18 cellular contexts compared by ENCODE assay signal in the genomic region with DNA sequence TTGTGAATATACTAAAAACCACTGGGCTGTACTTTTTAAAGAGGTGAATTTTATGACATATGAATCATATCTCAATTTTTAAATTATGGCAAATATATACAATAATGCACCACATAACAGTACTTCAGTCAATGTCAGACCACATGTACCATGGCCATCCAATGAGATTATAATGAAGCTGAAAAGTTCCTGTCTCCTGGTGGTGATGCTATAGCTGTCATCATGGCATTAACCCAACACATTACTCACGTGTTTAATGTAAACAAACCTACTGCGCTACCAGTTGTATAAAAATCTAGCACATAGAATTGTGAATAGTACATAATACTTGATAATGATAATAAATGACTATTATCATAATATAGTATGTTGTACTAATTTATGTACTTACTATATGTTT.
DNase-seq lines count a peak whose midpoint lies in the region; FAIRE-seq and TF ChIP-seq lines count a peak whose summit lies in the region.
"Had no signal": no experiment of that assay in that cellular context is flagged by ENCODE, and none has a peak within 500 bp of the region (broad histone marks: within the 10 kb centered on the region; RNA-seq: fewer than 3 reads in every experiment).

No MANE protein-coding gene starts in this region.

- no peak for FAIRE-seq in bronchial epithelial cell (lab: Jason Lieb, UNC)
- FAIRE-seq: GM19239, K562 had no signal

- H3K36me3 ChIP-seq in breast epithelium (no peaks in the 10 kb centered on the region), bronchial epithelial cell (ENCODE audit: control insufficient read depth, insufficient read depth, low read length) (no peaks in the 10 kb centered on the region), SK-N-SH (replicated peaks in 1 of 2; ENCODE audit: control insufficient read depth in 1 of 2, insufficient read depth in 2 of 2, low read length in 1 of 2) (no peaks in the 10 kb centered on the region)
- H3K36me3 ChIP-seq: BLaER1 had no signal

- DNase-seq in MCF 10A (ENCODE audit: unreplicated experiment) (peak; percentile 40), breast epithelium (ENCODE audit: low spot score in 2 of 2) (no peak), NCI-H226 (peak; percentile 25), bronchial epithelial cell (ENCODE audit: low read depth) (peak; percentile 32), SK-N-SH (no peak), anterior cingulate cortex (lab: John Stamatoyannopoulos, UW) (no peak)
- DNase-seq in activated CD4-positive, alpha-beta memory T cell treated with anti-CD3 and anti-CD28 coated beads, Interleukin-2, amount 10 ng/mL, durations not matched to agents 7 days and 5 days, result no peak
- DNase-seq: 8988T; AML-193; Caco-2; CD8-positive, alpha-beta memory T cell; GF-D8; GOT3; H9; HFFc6 had no signal

- CTCF ChIA-PET in MCF 10A (lab: Yijun Ruan, JAX), result interaction anchor here (1.0 kb wide), 1 partner anchor 14 kb away, joined by 3 read pairs; no protein-coding TSS in a partner anchor
- CTCF ChIA-PET in SK-N-SH (lab: Yijun Ruan, JAX), result interaction anchor here (0.9 kb wide), 1 partner anchor 9 kb away, joined by 4 read pairs; no protein-coding TSS in a partner anchor
- CTCF ChIA-PET in activated CD4-positive, alpha-beta memory T cell treated with anti-CD3 and anti-CD28 coated beads, Interleukin-2, amount 10 ng/mL, durations not matched to agents 7 days and 5 days (lab: Charles Lee), result interaction anchor here (0.7 kb wide), 1 partner anchor 31 kb away, joined by 4 read pairs; no protein-coding TSS in a partner anchor

- TF ChIP-seq POLR2A in breast epithelium (IDR thresholded peaks at IDR 0.05), result no peak

- no peak overlapping the region for H3K4me3 ChIP-seq in breast epithelium
- H3K4me3 ChIP-seq in bronchial epithelial cell (ENCODE audit: low read depth, low read length), result no peak overlapping the region
- H3K4me3 ChIP-seq in SK-N-SH (ENCODE audit: low read depth in 2 of 2, low read length in 1 of 2), result no peak overlapping the region
- H3K4me3 ChIP-seq: BLaER1, K562 had no signal

- no peak overlapping the region for H3K4me3 Mint-ChIP-seq in MCF 10A (ENCODE audit: unreplicated experiment)
- H3K4me3 Mint-ChIP-seq in activated CD4-positive, alpha-beta memory T cell treated with anti-CD3 and anti-CD28 coated beads, Interleukin-2, amount 10 ng/mL, durations not matched to agents 7 days and 5 days, result no peak overlapping the region
- H3K4me3 Mint-ChIP-seq: CD8-positive, alpha-beta memory T cell; H9; HFFc6 had no signal

- POLR2A ChIA-PET in MCF 10A (lab: Yijun Ruan, JAX), result no interaction called here
- POLR2A ChIA-PET in SK-N-SH (lab: Yijun Ruan, JAX), result no interaction called here
- POLR2A ChIA-PET in activated CD4-positive, alpha-beta memory T cell treated with anti-CD3 and anti-CD28 coated beads, Interleukin-2, amount 10 ng/mL, durations not matched to agents 7 days and 5 days (lab: Charles Lee), result no interaction called here

- H3K27me3 Mint-ChIP-seq in MCF 10A (ENCODE audit: insufficient read depth, unreplicated experiment), result no peaks in the 10 kb centered on the region
- peaks cover 8% of the 10 kb centered on the region for H3K27me3 Mint-ChIP-seq in activated CD4-positive, alpha-beta memory T cell treated with anti-CD3 and anti-CD28 coated beads, Interleukin-2, amount 10 ng/mL, durations not matched to agents 7 days and 5 days
- H3K27me3 Mint-ChIP-seq: CD8-positive, alpha-beta memory T cell had no signal

- WGBS in SK-N-SH (ENCODE audit: low lambda C conversion rate), result 82% methylated on average over 2 of the region's 2 CpGs

- no peaks in the 10 kb centered on the region for H4K20me1 ChIP-seq in SK-N-SH (ENCODE audit: insufficient read depth)
- H4K20me1 ChIP-seq: BLaER1 had no signal

- BruUV-seq in MCF 10A (replicated peaks; lab: Mats Ljungman, UMichigan), result no TSS peak

- no peak overlapping the region for H3K27ac Mint-ChIP-seq in MCF 10A (ENCODE audit: low read depth, unreplicated experiment)
- H3K27ac Mint-ChIP-seq in activated CD4-positive, alpha-beta memory T cell treated with anti-CD3 and anti-CD28 coated beads, Interleukin-2, amount 10 ng/mL, durations not matched to agents 7 days and 5 days, result no peak overlapping the region
- H3K27ac Mint-ChIP-seq: H9, HFFc6 had no signal

- H3K36me3 Mint-ChIP-seq in MCF 10A (ENCODE audit: insufficient read depth, unreplicated experiment), result no peaks in the 10 kb centered on the region
- no peaks in the 10 kb centered on the region for H3K36me3 Mint-ChIP-seq in activated CD4-positive, alpha-beta memory T cell treated with anti-CD3 and anti-CD28 coated beads, Interleukin-2, amount 10 ng/mL, durations not matched to agents 7 days and 5 days (ENCODE audit: low read depth)
- H3K36me3 Mint-ChIP-seq: CD8-positive, alpha-beta memory T cell had no signal

- no peak overlapping the region for H2AFZ ChIP-seq in SK-N-SH (ENCODE audit: low read depth)

- H3K79me2 ChIP-seq in SK-N-SH (ENCODE audit: insufficient read depth), result no peaks in the 10 kb centered on the region

- H3K9me2 ChIP-seq in SK-N-SH, result no peaks in the 10 kb centered on the region

- H3K4me1 ChIP-seq in breast epithelium (no peaks in the 10 kb centered on the region), SK-N-SH (ENCODE audit: control insufficient read depth in 1 of 2, insufficient read depth in 2 of 2, low read depth in 1 of 2, low read length in 1 of 2) (peaks cover 0 to 6% of the 10 kb centered on the region in 2 experiments; a peak in 2 of 4 replicates)

- no peaks in the 10 kb centered on the region for H3K4me1 Mint-ChIP-seq in MCF 10A (ENCODE audit: insufficient read depth, unreplicated experiment)
- peaks cover 33% of the 10 kb centered on the region for H3K4me1 Mint-ChIP-seq in activated CD4-positive, alpha-beta memory T cell treated with anti-CD3 and anti-CD28 coated beads, Interleukin-2, amount 10 ng/mL, durations not matched to agents 7 days and 5 days

- H3K27ac ChIP-seq in breast epithelium (no peak overlapping the region), SK-N-SH (ENCODE audit: low read depth in 2 of 2, low read length in 1 of 2) (no peak overlapping the region)
- H3K27ac ChIP-seq: BLaER1 had no signal

- no peaks in the 10 kb centered on the region for H3K9me3 Mint-ChIP-seq in MCF 10A (ENCODE audit: unreplicated experiment)
- H3K9me3 Mint-ChIP-seq in activated CD4-positive, alpha-beta memory T cell treated with anti-CD3 and anti-CD28 coated beads, Interleukin-2, amount 10 ng/mL, durations not matched to agents 7 days and 5 days, result no peaks in the 10 kb centered on the region
- H3K9me3 Mint-ChIP-seq: CD8-positive, alpha-beta memory T cell; H9; HFFc6 had no signal

- H3K9ac ChIP-seq in SK-N-SH, result no peak overlapping the region
- H3K9ac ChIP-seq: BLaER1 had no signal

- H3K9me3 ChIP-seq in breast epithelium, result no peaks in the 10 kb centered on the region
- H3K9me3 ChIP-seq in SK-N-SH, result no peaks in the 10 kb centered on the region
- H3K9me3 ChIP-seq: BLaER1, Caco-2 had no signal

- peaks cover 3% of the 10 kb centered on the region for H3F3A ChIP-seq in SK-N-SH (replicated peaks; ENCODE audit: insufficient read depth)

- TF ChIP-seq EP300 in SK-N-SH (IDR thresholded peaks at IDR 0.05; ENCODE audit: borderline replicate concordance in 1 of 2, low read depth in 1 of 2, low read length in 1 of 2), result no peak

- no peak overlapping the region for H3K4me2 ChIP-seq in SK-N-SH
- H3K4me2 ChIP-seq: BLaER1 had no signal

- H3K27me3 ChIP-seq in breast epithelium, result no peaks in the 10 kb centered on the region
- H3K27me3 ChIP-seq in bronchial epithelial cell (ENCODE audit: control insufficient read depth, insufficient read depth, low read length), result no peaks in the 10 kb centered on the region
- no peaks in the 10 kb centered on the region for H3K27me3 ChIP-seq in SK-N-SH (ENCODE audit: insufficient read depth)
- H3K27me3 ChIP-seq: BLaER1 had no signal

- intact Hi-C loops in MCF 10A (cut with micrococcal nuclease) (no loop called here), breast epithelium (cut with DNase I; ENCODE audit: low total_unique reads) (no loop called here)

- no peak for TF ChIP-seq RAD21 in SK-N-SH (IDR thresholded peaks at IDR 0.05; ENCODE audit: low read length)

- TF ChIP-seq CTCF in MCF 10A (IDR thresholded peaks at IDR 0.05; ENCODE audit: unreplicated experiment) (no peak), breast epithelium (IDR thresholded peaks at IDR 0.05) (no peak), bronchial epithelial cell (IDR thresholded peaks at IDR 0.05; ENCODE audit: insufficient read depth, low read length, severe bottlenecking) (no peak), SK-N-SH (IDR thresholded peaks at IDR 0.05) (no peak)

TF ChIP-seq in SK-N-SH, 30 proteins besides CTCF, POLR2A, EP300 and RAD21 (continues in another document):
- TF ChIP-seq SIN3A (IDR thresholded peaks at IDR 0.05; ENCODE audit: borderline replicate concordance, low read depth, low read length), result no peak
- TF ChIP-seq MXI1 (IDR thresholded peaks at IDR 0.05; ENCODE audit: low read depth, low read length), result no peak
- no peak for TF ChIP-seq TCF12 (IDR thresholded peaks at IDR 0.05)
- TF ChIP-seq RFX5 (IDR thresholded peaks at IDR 0.05; ENCODE audit: low read length), result no peak
- TF ChIP-seq GABPA (IDR thresholded peaks at IDR 0.05; ENCODE audit: low read depth), result no peak
- TF ChIP-seq ELF1 (IDR thresholded peaks at IDR 0.05), result no peak
- no peak for TF ChIP-seq TEAD4 (IDR thresholded peaks at IDR 0.05; ENCODE audit: borderline replicate concordance, insufficient read depth)
- no peak for TF ChIP-seq GATA2 (CRISPR knock-in tag; IDR thresholded peaks at IDR 0.05)
- no peak for TF ChIP-seq NFIC (IDR thresholded peaks at IDR 0.05; ENCODE audit: borderline replicate concordance)
- TF ChIP-seq MAX (IDR thresholded peaks at IDR 0.05; ENCODE audit: low read depth), result no peak
- no peak for TF ChIP-seq MEF2A (IDR thresholded peaks at IDR 0.05; ENCODE audit: borderline replicate concordance, low read depth)
- no peak for TF ChIP-seq RCOR1 (IDR thresholded peaks at IDR 0.05; ENCODE audit: low read length)
- TF ChIP-seq CHD2 (IDR thresholded peaks at IDR 0.05; ENCODE audit: low read length, partially characterized antibody), result no peak
- TF ChIP-seq FOSL2 (IDR thresholded peaks at IDR 0.05; ENCODE audit: borderline replicate concordance, low read depth), result no peak
- no peak for TF ChIP-seq POLR2AphosphoS5 (IDR thresholded peaks at IDR 0.05; ENCODE audit: low read depth, low read length)
- TF ChIP-seq EZH2phosphoT487 (IDR thresholded peaks at IDR 0.05; ENCODE audit: borderline replicate concordance, low read depth), result no peak
- TF ChIP-seq FOXM1 (IDR thresholded peaks at IDR 0.05; ENCODE audit: low read depth), result no peak
- TF ChIP-seq NRF1 (IDR thresholded peaks at IDR 0.05; ENCODE audit: low read depth, low read length), result no peak

Comparison
In these comparisons a context has a peak if more than half of its experiments do, and no peak if none do; other contexts are left out.
1. DNase-seq: peak in MCF 10A (single experiment), NCI-H226 (single experiment) and bronchial epithelial cell (single experiment); none in breast epithelium (0 of 2), SK-N-SH (single experiment), activated CD4-positive, alpha-beta memory T cell treated with anti-CD3 and anti-CD28 coated beads, Interleukin-2, amount 10 ng/mL, durations not matched to agents 7 days and 5 days (single experiment) and anterior cingulate cortex (0 of 58).